8 cellular contexts compared by ENCODE assay signal in genomic region chr1:84299536-84300260, GRCh38. TPM values are rescaled to one million over a fixed set of nuclear protein-coding genes. Genes with fewer than 3 reads are reported as not detected.
DNase-seq lines count a peak whose midpoint lies in the region; ATAC-seq, FAIRE-seq and TF ChIP-seq lines count a peak whose summit lies in the region.

No MANE protein-coding gene starts in this region.

- no peaks in the 10 kb centered on the region for H4K20me1 ChIP-seq in OCI-LY7 (ENCODE audit: insufficient read depth, low read length)
- no peaks in the 10 kb centered on the region for H4K20me1 ChIP-seq in endothelial cell of umbilical vein (replicated peaks; ENCODE audit: control insufficient read depth, extremely low read depth, insufficient read depth, low read length)

- WGBS in prostate gland, result 24% methylated on average over 4 of the region's 4 CpGs

- peak overlapping the region; percentile 76 for H3K4me3 ChIP-seq in GM12865 (ENCODE audit: low read depth, low read length)
- peak overlapping the region; percentile 94 for H3K4me3 ChIP-seq in OCI-LY7 (ENCODE audit: low read depth, low read length, poor library complexity, severe bottlenecking)
- H3K4me3 ChIP-seq in endothelial cell of umbilical vein (replicated peaks in 1 of 3; ENCODE audit: insufficient read depth in 1 of 3, low read depth in 1 of 3, low read length in 3 of 3), result peak overlapping the region in 1 of 3 experiments; percentile 94
- H3K4me3 ChIP-seq in prostate gland, result peak overlapping the region; percentile 72 to 78

- peak overlapping the region; percentile 89 for H3K27ac ChIP-seq in OCI-LY7 (ENCODE audit: low read depth, low read length, poor library complexity, severe bottlenecking)
- H3K27ac ChIP-seq in endothelial cell of umbilical vein (ENCODE audit: insufficient read depth, low read depth, low read length), result peak overlapping the region; percentile 75
- peak overlapping the region; percentile 76 to 87 for H3K27ac ChIP-seq in prostate gland

- no peaks in the 10 kb centered on the region; the same call in 1 of the 2 replicates for H3K36me3 ChIP-seq in OCI-LY7 (ENCODE audit: insufficient read depth, low read length)
- H3K36me3 ChIP-seq in endothelial cell of umbilical vein (ENCODE audit: control insufficient read depth in 2 of 2, extremely low read depth in 1 of 2, insufficient read depth in 2 of 2, low read length in 2 of 2), result no peaks in the 10 kb centered on the region
- no peaks in the 10 kb centered on the region for H3K36me3 ChIP-seq in prostate gland

- peaks cover 64% of the 10 kb centered on the region for H3K4me1 ChIP-seq in OCI-LY7 (ENCODE audit: insufficient read depth, low read length, poor library complexity, severe bottlenecking)
- H3K4me1 ChIP-seq in endothelial cell of umbilical vein (ENCODE audit: control insufficient read depth, extremely low read depth, insufficient read depth, low read length), result peaks cover 52% of the 10 kb centered on the region
- peaks cover 14% of the 10 kb centered on the region for H3K4me1 ChIP-seq in prostate gland (replicated peaks)

- no peak for ATAC-seq in HG03025 (IDR thresholded peaks at IDR 0.05; ENCODE audit: low FRiP score, unreplicated experiment)
- no peak for ATAC-seq in GM18505 (IDR thresholded peaks at IDR 0.05; ENCODE audit: unreplicated experiment)

- no peaks in the 10 kb centered on the region for H3K9me3 ChIP-seq in OCI-LY7 (ENCODE audit: low read length)
- H3K9me3 ChIP-seq in endothelial cell of umbilical vein (replicated peaks; ENCODE audit: control insufficient read depth, insufficient read depth, low read length), result peaks cover 2% of the 10 kb centered on the region
- no peaks in the 10 kb centered on the region for H3K9me3 ChIP-seq in prostate gland

- BruUV-seq in OCI-LY7 (replicated peaks; lab: Mats Ljungman, UMichigan) (no TSS peak), endothelial cell of umbilical vein (replicated peaks; lab: Mats Ljungman, UMichigan) (no TSS peak)

- H3K79me2 ChIP-seq in OCI-LY7 (ENCODE audit: insufficient read depth, low read depth, low read length), result peaks cover 7% of the 10 kb centered on the region; the same call in 1 of the 2 replicates
- no peaks in the 10 kb centered on the region for H3K79me2 ChIP-seq in endothelial cell of umbilical vein (ENCODE audit: control insufficient read depth, insufficient read depth, low read length)

- CTCF ChIA-PET in OCI-LY7 (lab: Charles Lee; ENCODE audit: unreplicated experiment), result no interaction called here
- CTCF ChIA-PET in endothelial cell of umbilical vein (lab: Charles Lee), result interaction anchor here (0.7 to 2.6 kb wide), 5 partner anchors 86 to 158 kb away, joined by 3 to 16 read pairs (median 3); partner anchors contain the start of gene PRKACB

- no peaks in the 10 kb centered on the region for H3K9me2 ChIP-seq in OCI-LY7 (ENCODE audit: insufficient read depth, low read length)

- no peaks in the 10 kb centered on the region for H3K27me3 ChIP-seq in endothelial cell of umbilical vein (ENCODE audit: control insufficient read depth in 2 of 2, insufficient read depth in 2 of 2, low read length in 2 of 2)
- no peaks in the 10 kb centered on the region for H3K27me3 ChIP-seq in prostate gland (replicated peaks; ENCODE audit: insufficient read depth)

- H3K9ac ChIP-seq in endothelial cell of umbilical vein (replicated peaks; ENCODE audit: extremely low read depth, insufficient read depth, low read length), result peak overlapping the region; percentile 77

- intact Hi-C loops in OCI-LY7 (cut with micrococcal nuclease; ENCODE audit: unreplicated experiment), result loop anchor here (2.0 to 10.0 kb wide), 7 partner anchors 133 to 978 kb away; partner anchors contain the start of genes BCL10, GNG5, MCOLN2 and SPATA1
- intact Hi-C loops in endothelial cell of umbilical vein (cut with micrococcal nuclease), result loop anchor here (1.0 to 5.0 kb wide), 4 partner anchors 125 to 391 kb away; partner anchors contain the start of gene SSX2IP
- intact Hi-C loops in prostate gland (cut with DNase I), result loop anchor here (10.0 kb wide), 2 partner anchors 65 to 135 kb away; no protein-coding TSS in a partner anchor

- TF ChIP-seq POLR2A in endothelial cell of umbilical vein (IDR thresholded peaks at IDR 0.05; ENCODE audit: low read depth, low read length) (no peak), prostate gland (IDR thresholded peaks at IDR 0.05) (no peak), GM18505 (IDR thresholded peaks at IDR 0.05; ENCODE audit: borderline replicate concordance, extremely low read depth, insufficient read depth, insufficient read length) (no peak)

- H2AFZ ChIP-seq in OCI-LY7 (ENCODE audit: low read length), result peak overlapping the region; percentile 95
- peak overlapping the region; percentile 79 for H2AFZ ChIP-seq in endothelial cell of umbilical vein (ENCODE audit: low read depth, low read length)

- H3K4me2 ChIP-seq in OCI-LY7 (ENCODE audit: low read length) (peak overlapping the region; percentile 97), endothelial cell of umbilical vein (ENCODE audit: insufficient read depth, low read length) (peak overlapping the region; percentile 58)

- dilution Hi-C loops in endothelial cell of umbilical vein (cut with MboI; ENCODE audit: extremely low pct_ligation_motif_present, low sequenced_read_pairs), result no loop called here

- no peak for FAIRE-seq in endothelial cell of umbilical vein (lab: Jason Lieb, UNC)

- DNase-seq in GM12865 (ENCODE audit: low read depth) (no peak), OCI-LY7 (ENCODE audit: low spot score) (no peak), endothelial cell of umbilical vein (ENCODE audit: low read depth, low spot score) (peak; percentile 56), prostate gland (ENCODE audit: low spot score) (no peak), NCI-H1436 treated with DMSO at 0.1 percent for 48 hours (lab: John Stamatoyannopoulos, UW) (no peak)
- DNase-seq in activated CD4-positive, CD25-positive, alpha-beta regulatory T cell treated with anti-CD3 and anti-CD28 coated beads, Interleukin-2, amount 50 U/mL, for 72 hours, result no peak

- TF ChIP-seq CTCF in GM12865 (IDR thresholded peaks at IDR 0.05; ENCODE audit: insufficient read depth, low read depth, low read length, missing control alignments) (no peak), OCI-LY7 (conservative IDR thresholded peaks at IDR 0.05; ENCODE audit: low read length) (no peak), endothelial cell of umbilical vein (IDR thresholded peaks at IDR 0.05; ENCODE audit: extremely low read depth in 1 of 2, insufficient read depth in 1 of 2, low read depth in 1 of 2, low read length in 2 of 2) (no peak), prostate gland (IDR thresholded peaks at IDR 0.05) (no peak)

- H3K9me1 ChIP-seq in endothelial cell of umbilical vein (replicated peaks; ENCODE audit: control insufficient read depth, extremely low read depth, insufficient read depth, low read length), result no peaks in the 10 kb centered on the region

- POLR2A ChIA-PET in OCI-LY7 (lab: Charles Lee), result interaction anchor here (0.8 to 8.3 kb wide), 9 partner anchors 10 to 672 kb away, joined by 3 to 139 read pairs (median 3); partner anchors contain the start of gene PRKACB
- POLR2A ChIA-PET in endothelial cell of umbilical vein (lab: Charles Lee), result no interaction called here

TF ChIP-seq in endothelial cell of umbilical vein, 7 proteins besides CTCF, POLR2A, EP300 and RAD21:
- no peak for TF ChIP-seq POLR2AphosphoS5 (IDR thresholded peaks at IDR 0.05; ENCODE audit: insufficient read depth, low read depth, low read length)

RNA-seq across cellular contexts. Expression of gene SAMD13, which starts 1.8 kb away (rescaled TPM):
- 5.6 and 5.7 TPM in 2 replicates for total RNA-seq in OCI-LY7 (2014; rRNA removed; shearing (Covaris generic))
- total RNA-seq in OCI-LY7 (2022) (5.4 and 8.0 TPM in 2 replicates), endothelial cell of umbilical vein (3.9 and 4.8 TPM in 2 replicates), prostate gland (1 to 10 TPM; 3.1 to 3.4 TPM)
- polyA plus RNA-seq in endothelial cell of umbilical vein, result 0.65 and 1.2 TPM in 2 replicates
- polyA plus RNA-seq in endothelial cell of umbilical vein (2011; cell fraction: cytosol; rRNA removed), result 1.3 TPM in 2 replicates
- polyA plus RNA-seq in endothelial cell of umbilical vein (2011; cell fraction: nucleus; rRNA removed), result 0.74 TPM in 2 replicates
- polyA plus RNA-seq in endothelial cell of umbilical vein (2012), result 2.1 and 2.4 TPM in 2 replicates
- 0.75 and 1.5 TPM in 2 replicates for polyA minus RNA-seq in endothelial cell of umbilical vein
- not detected for polyA minus RNA-seq in endothelial cell of umbilical vein (2011; cell fraction: cytosol; rRNA and poly(A)+ RNA removed)
- 1.2 and 2.1 TPM in 2 replicates for polyA minus RNA-seq in endothelial cell of umbilical vein (2011; cell fraction: nucleus; rRNA and poly(A)+ RNA removed)
